In the genomic region with DNA sequence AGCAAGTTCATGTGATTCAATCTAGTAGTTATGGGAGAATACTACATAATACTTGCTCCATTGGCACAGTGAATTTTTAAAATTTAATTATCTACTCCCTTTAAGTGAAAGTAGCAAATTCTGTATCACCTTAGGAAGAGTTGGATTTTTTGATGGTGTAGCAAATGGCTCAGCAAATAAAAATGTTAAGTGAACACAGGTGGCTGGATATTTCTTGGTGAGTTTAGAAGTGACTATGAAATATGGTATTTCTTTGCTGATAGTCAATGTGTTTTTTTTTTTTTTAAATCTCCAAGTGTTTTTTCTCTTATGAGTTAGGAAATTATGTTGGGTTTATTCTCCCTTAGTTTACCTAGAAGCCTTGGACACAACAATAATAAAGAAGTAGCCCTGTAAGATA, we compare ENCODE assay signal across 10 cellular contexts.
A peak's percentile ranks its signal among the peaks of the same experiment; 100 is the strongest.
DNase-seq lines count a peak whose midpoint lies in the region; ATAC-seq, FAIRE-seq and TF ChIP-seq lines count a peak whose summit lies in the region.
"Had no signal": no experiment of that assay in that cellular context is flagged by ENCODE, and none has a peak within 500 bp of the region (broad histone marks: within the 10 kb centered on the region; RNA-seq: fewer than 3 reads in every experiment).

No MANE protein-coding gene starts in this region.

- no peak for ATAC-seq in natural killer cell treated with Interleukin-12 subunit alpha and Interleukin-12 subunit beta and Interleukin-15 and Interleukin-18, amount 100 ng/mL, for 72 hours
- ATAC-seq in GM18505 (IDR thresholded peaks at IDR 0.05; ENCODE audit: unreplicated experiment) (no peak), GM21390 (IDR thresholded peaks at IDR 0.05; ENCODE audit: unreplicated experiment) (no peak)

- no peak for DNase-seq in activated naive CD8-positive, alpha-beta T cell treated with anti-CD3 and anti-CD28 coated beads for 36 hours
- DNase-seq in natural killer cell treated with Interleukin-12 subunit alpha and Interleukin-12 subunit beta and Interleukin-15 and Interleukin-18, amount 100 ng/mL, for 72 hours (ENCODE audit: low spot score) = no peak
- DNase-seq in GM19239 (ENCODE audit: insufficient read length, low spot score) (no peak), H4 (ENCODE audit: low spot score) (no peak)
- DNase-seq: PC-9 had no signal

- TF ChIP-seq CTCF in DOHH2 (IDR thresholded peaks at IDR 0.05; ENCODE audit: low read depth, low read length, poor library complexity, severe bottlenecking) = no peak

- no peaks in the 10 kb centered on the region for H3K9me3 ChIP-seq in DOHH2 (ENCODE audit: control insufficient read depth, insufficient read depth, low read length)

- peaks cover 6% of the 10 kb centered on the region for H3K79me2 ChIP-seq in ACC112 (ENCODE audit: control insufficient read depth, insufficient read depth, low read length, unreplicated experiment)
- peaks cover 11% of the 10 kb centered on the region for H3K79me2 ChIP-seq in DOHH2 (ENCODE audit: control insufficient read depth, low read length)

- no peak for TF ChIP-seq POLR2A in GM18505 (IDR thresholded peaks at IDR 0.05; ENCODE audit: borderline replicate concordance, extremely low read depth, insufficient read depth, insufficient read length)

- peaks cover 27% of the 10 kb centered on the region for H3K4me1 Mint-ChIP-seq in activated naive CD8-positive, alpha-beta T cell treated with anti-CD3 and anti-CD28 coated beads for 36 hours
- peaks cover 33 to 37% of the 10 kb centered on the region in 2 donors for H3K4me1 Mint-ChIP-seq in natural killer cell treated with Interleukin-12 subunit alpha and Interleukin-12 subunit beta and Interleukin-15 and Interleukin-18, amount 100 ng/mL, for 72 hours (ENCODE audit: low read depth in 2 of 2)

- H3K4me3 ChIP-seq in ACC112 (ENCODE audit: low read depth, low read length) (no peak overlapping the region), DOHH2 (ENCODE audit: low read length) (peak overlapping the region; percentile 92)
- H3K4me3 ChIP-seq: lung had no signal

- peaks cover 25% of the 10 kb centered on the region for H3F3A ChIP-seq in DOHH2 (ENCODE audit: control insufficient read depth, insufficient read depth)

- no peaks in the 10 kb centered on the region for H3K9me2 ChIP-seq in DOHH2 (replicated peaks; ENCODE audit: control insufficient read depth, low read length)

- H3K27me3 ChIP-seq in ACC112 (ENCODE audit: insufficient read depth, low read length) = no peaks in the 10 kb centered on the region
- H3K27me3 ChIP-seq in DOHH2 (ENCODE audit: control insufficient read depth, low read length) = no peaks in the 10 kb centered on the region

- H3K9me3 Mint-ChIP-seq in activated naive CD8-positive, alpha-beta T cell treated with anti-CD3 and anti-CD28 coated beads for 36 hours = peaks cover 3% of the 10 kb centered on the region
- peaks cover 3% of the 10 kb centered on the region for H3K9me3 Mint-ChIP-seq in natural killer cell treated with Interleukin-12 subunit alpha and Interleukin-12 subunit beta and Interleukin-15 and Interleukin-18, amount 100 ng/mL, for 72 hours

- H3K4me3 Mint-ChIP-seq in activated naive CD8-positive, alpha-beta T cell treated with anti-CD3 and anti-CD28 coated beads for 36 hours = peak overlapping the region; percentile 37
- peak overlapping the region; percentile 87 for H3K4me3 Mint-ChIP-seq in natural killer cell treated with Interleukin-12 subunit alpha and Interleukin-12 subunit beta and Interleukin-15 and Interleukin-18, amount 100 ng/mL, for 72 hours

- no peaks in the 10 kb centered on the region for H4K20me1 ChIP-seq in DOHH2 (ENCODE audit: control insufficient read depth, insufficient read depth, low read depth, low read length)

- H3K36me3 ChIP-seq in ACC112 (ENCODE audit: insufficient read depth, low read length) = no peaks in the 10 kb centered on the region
- H3K36me3 ChIP-seq in DOHH2 (ENCODE audit: control insufficient read depth, low read length) = 0 out of 2 replicates have a peak, but pooled peaks cover 3% of the 10 kb centered on the region

- H3K27ac ChIP-seq in ACC112 (ENCODE audit: low read depth, low read length) (peak overlapping the region; percentile 98), DOHH2 (ENCODE audit: low read depth, low read length) (peak overlapping the region; percentile 97)

- H2AFZ ChIP-seq in ACC112 (ENCODE audit: low read length, unreplicated experiment) = no peak overlapping the region

- peaks cover 6% of the 10 kb centered on the region for H3K4me1 ChIP-seq in ACC112 (ENCODE audit: control insufficient read depth, insufficient read depth, low read length, unreplicated experiment)
- peaks cover 35% of the 10 kb centered on the region for H3K4me1 ChIP-seq in DOHH2 (ENCODE audit: control insufficient read depth, low read length)

- H3K36me3 Mint-ChIP-seq in activated naive CD8-positive, alpha-beta T cell treated with anti-CD3 and anti-CD28 coated beads for 36 hours = peaks cover 27% of the 10 kb centered on the region
- peaks cover 4% of the 10 kb centered on the region for H3K36me3 Mint-ChIP-seq in natural killer cell treated with Interleukin-12 subunit alpha and Interleukin-12 subunit beta and Interleukin-15 and Interleukin-18, amount 100 ng/mL, for 72 hours

- no peaks in the 10 kb centered on the region for H3K27me3 Mint-ChIP-seq in activated naive CD8-positive, alpha-beta T cell treated with anti-CD3 and anti-CD28 coated beads for 36 hours
- H3K27me3 Mint-ChIP-seq in natural killer cell treated with Interleukin-12 subunit alpha and Interleukin-12 subunit beta and Interleukin-15 and Interleukin-18, amount 100 ng/mL, for 72 hours = no peaks in the 10 kb centered on the region

- no peak for FAIRE-seq in GM19239 (lab: Jason Lieb, UNC)

- H3K27ac Mint-ChIP-seq in activated naive CD8-positive, alpha-beta T cell treated with anti-CD3 and anti-CD28 coated beads for 36 hours = peak overlapping the region; percentile 96
- H3K27ac Mint-ChIP-seq in natural killer cell treated with Interleukin-12 subunit alpha and Interleukin-12 subunit beta and Interleukin-15 and Interleukin-18, amount 100 ng/mL, for 72 hours = peak overlapping the region; percentile 98 to 100

- peak overlapping the region; percentile 98 for H3K4me2 ChIP-seq in DOHH2 (ENCODE audit: low read length)
